In the genomic region with DNA sequence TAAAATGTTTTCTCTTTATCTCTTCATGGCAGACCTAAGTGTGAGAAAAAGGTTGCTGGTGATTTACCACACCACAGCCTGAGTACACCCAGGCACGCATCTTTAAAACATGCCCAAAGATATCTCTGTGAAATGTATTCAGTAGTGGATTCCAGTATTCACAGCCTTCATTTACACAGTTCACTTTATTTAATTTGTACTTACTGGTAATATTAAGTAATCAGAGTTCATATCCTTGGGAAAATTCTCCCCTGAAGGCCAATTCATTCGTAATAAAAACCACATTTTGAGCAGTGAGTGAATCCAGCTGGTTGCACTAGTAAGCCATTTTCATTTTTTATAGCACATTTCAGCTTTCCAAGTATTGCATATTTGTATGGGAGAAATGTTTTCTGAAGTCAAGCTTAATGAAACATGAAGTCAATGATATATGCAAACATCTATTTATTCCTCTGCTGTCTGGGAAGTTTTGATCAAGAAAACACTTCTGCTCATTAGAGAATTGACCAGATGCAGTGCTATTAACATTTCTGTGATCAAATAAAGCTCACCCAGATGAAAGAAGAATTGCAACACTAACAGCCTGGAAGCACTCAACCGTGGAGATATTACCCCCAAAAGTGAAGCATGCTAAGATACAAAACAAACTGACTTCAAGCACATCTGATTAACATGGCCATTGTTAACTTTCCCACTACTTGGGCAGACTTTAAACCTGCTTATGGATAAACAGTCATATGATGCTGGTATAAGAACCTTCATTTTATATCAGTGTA, we compare ENCODE assay signal across 17 cellular contexts.
DNase-seq lines count a peak whose midpoint lies in the region; ATAC-seq lines count a peak whose summit lies in the region.
"Had no signal": no experiment of that assay in that cellular context is flagged by ENCODE, and none has a peak within 500 bp of the region (broad histone marks: within the 10 kb centered on the region; RNA-seq: fewer than 3 reads in every experiment).

No MANE protein-coding gene starts in this region.

- DNase-seq in SK-N-MC (ENCODE audit: low read depth, low spot score): peak; percentile 81
- DNase-seq in fibroblast of the conjunctiva (ENCODE audit: low read depth): peak; percentile 60
- no peak for DNase-seq in NCI-H1092 (lab: John Stamatoyannopoulos, UW)
- DNase-seq in kidney glomerular epithelial cell (lab: John Stamatoyannopoulos, UW): no peak
- DNase-seq in NCI-H2029 treated with DMSO at 0.1 percent for 48 hours (lab: John Stamatoyannopoulos, UW): no peak
- DNase-seq: activated naive CD8-positive, alpha-beta T cell treated with anti-CD3 and anti-CD28 coated beads, Interleukin-2, amount 10 ng/mL, durations not matched to agents 7 days and 5 days; DND-41; head of caudate nucleus; Kasumi-1; NCI-H1694; NCI-H748 treated with DMSO at 0.1 percent for 48 hours; PC-9; posterior cingulate gyrus had no signal

- H3K4me2 ChIP-seq in BLaER1 treated with 17β-estradiol and CSF1 and Interleukin-3, amounts not matched to agents 10 nM and 100 nM: peak overlapping the region; percentile 15 to 68 (median 51); a peak in 20 of 22 replicates
- H3K4me2 ChIP-seq: PC-9 had no signal

- no peaks in the 10 kb centered on the region for H3K27me3 ChIP-seq in BLaER1 treated with 17β-estradiol and CSF1 and Interleukin-3, amounts not matched to agents 10 nM and 100 nM
- H3K27me3 ChIP-seq in rectal smooth muscle tissue (ENCODE audit: control insufficient read depth, insufficient read depth, low read length): no peaks in the 10 kb centered on the region

- H3K9me3 ChIP-seq in BLaER1 treated with 17β-estradiol and CSF1 and Interleukin-3, amounts not matched to agents 10 nM and 100 nM (replicated peaks in 1 of 11): peaks cover 0 to 16% (median 11%) of the 10 kb centered on the region in 11 experiments; a peak in 12 of 22 replicates
- H3K9me3 ChIP-seq in SK-N-MC (ENCODE audit: low read depth, low read length): no peaks in the 10 kb centered on the region

- H3K36me3 ChIP-seq in BLaER1 treated with 17β-estradiol and CSF1 and Interleukin-3, amounts not matched to agents 10 nM and 100 nM: no peaks in the 10 kb centered on the region
- H3K36me3 ChIP-seq in SK-N-MC (ENCODE audit: insufficient read depth, low read length) (no peaks in the 10 kb centered on the region), rectal smooth muscle tissue (ENCODE audit: control insufficient read depth, insufficient read depth, low read length) (no peaks in the 10 kb centered on the region)

- H4K20me1 ChIP-seq in BLaER1 treated with 17β-estradiol and CSF1 and Interleukin-3, amounts not matched to agents 10 nM and 100 nM: no peaks in the 10 kb centered on the region

- H3K4me3 ChIP-seq in BLaER1 treated with 17β-estradiol and CSF1 and Interleukin-3, amounts not matched to agents 10 nM and 100 nM: no peak overlapping the region
- H3K4me3 ChIP-seq in SK-N-MC: peak overlapping the region; percentile 70
- no peak overlapping the region for H3K4me3 ChIP-seq in rectal smooth muscle tissue (ENCODE audit: low read length)
- H3K4me3 ChIP-seq: PC-9 had no signal

- no peak for ATAC-seq in HG02588 (IDR thresholded peaks at IDR 0.05; ENCODE audit: unreplicated experiment)

- no peak overlapping the region for H3K9ac ChIP-seq in BLaER1 treated with 17β-estradiol and CSF1 and Interleukin-3, amounts not matched to agents 10 nM and 100 nM
- H3K9ac ChIP-seq in SK-N-MC (ENCODE audit: insufficient read length) (no peak overlapping the region), rectal smooth muscle tissue (ENCODE audit: low read length) (no peak overlapping the region)

- H3K27ac ChIP-seq in BLaER1 treated with 17β-estradiol and CSF1 and Interleukin-3, amounts not matched to agents 10 nM and 100 nM: peak overlapping the region in 8 of 11 experiments; percentile 17 to 69 (median 50); a peak in 12 of 22 replicates
- peak overlapping the region; percentile 87 for H3K27ac ChIP-seq in SK-N-MC
- H3K27ac ChIP-seq in rectal smooth muscle tissue (ENCODE audit: low read depth, low read length): peak overlapping the region; percentile 7
- H3K27ac ChIP-seq: C4-2B, PC-9 had no signal

- H3K4me1 ChIP-seq in BLaER1 treated with 17β-estradiol and CSF1 and Interleukin-3, amounts not matched to agents 10 nM and 100 nM: peaks cover 9 to 32% (median 23%) of the 10 kb centered on the region in 10 experiments; a peak in 19 of 20 replicates
- H3K4me1 ChIP-seq in rectal smooth muscle tissue (ENCODE audit: control insufficient read depth, insufficient read depth, low read length): no peaks in the 10 kb centered on the region

Comparison
In these comparisons a context has a peak if more than half of its experiments do, and no peak if none do; other contexts are left out.
1. H3K27ac ChIP-seq: peak in every context shown above with its lines; median percentile 87 in SK-N-MC; 50 in BLaER1 treated with 17β-estradiol and CSF1 and Interleukin-3, amounts not matched to agents 10 nM and 100 nM; 7 in rectal smooth muscle tissue.
2. DNase-seq: peak in SK-N-MC (single experiment) and fibroblast of the conjunctiva (single experiment); none in NCI-H1092 (single experiment), kidney glomerular epithelial cell (single experiment) and NCI-H2029 treated with DMSO at 0.1 percent for 48 hours (single experiment).